In the genomic region with DNA sequence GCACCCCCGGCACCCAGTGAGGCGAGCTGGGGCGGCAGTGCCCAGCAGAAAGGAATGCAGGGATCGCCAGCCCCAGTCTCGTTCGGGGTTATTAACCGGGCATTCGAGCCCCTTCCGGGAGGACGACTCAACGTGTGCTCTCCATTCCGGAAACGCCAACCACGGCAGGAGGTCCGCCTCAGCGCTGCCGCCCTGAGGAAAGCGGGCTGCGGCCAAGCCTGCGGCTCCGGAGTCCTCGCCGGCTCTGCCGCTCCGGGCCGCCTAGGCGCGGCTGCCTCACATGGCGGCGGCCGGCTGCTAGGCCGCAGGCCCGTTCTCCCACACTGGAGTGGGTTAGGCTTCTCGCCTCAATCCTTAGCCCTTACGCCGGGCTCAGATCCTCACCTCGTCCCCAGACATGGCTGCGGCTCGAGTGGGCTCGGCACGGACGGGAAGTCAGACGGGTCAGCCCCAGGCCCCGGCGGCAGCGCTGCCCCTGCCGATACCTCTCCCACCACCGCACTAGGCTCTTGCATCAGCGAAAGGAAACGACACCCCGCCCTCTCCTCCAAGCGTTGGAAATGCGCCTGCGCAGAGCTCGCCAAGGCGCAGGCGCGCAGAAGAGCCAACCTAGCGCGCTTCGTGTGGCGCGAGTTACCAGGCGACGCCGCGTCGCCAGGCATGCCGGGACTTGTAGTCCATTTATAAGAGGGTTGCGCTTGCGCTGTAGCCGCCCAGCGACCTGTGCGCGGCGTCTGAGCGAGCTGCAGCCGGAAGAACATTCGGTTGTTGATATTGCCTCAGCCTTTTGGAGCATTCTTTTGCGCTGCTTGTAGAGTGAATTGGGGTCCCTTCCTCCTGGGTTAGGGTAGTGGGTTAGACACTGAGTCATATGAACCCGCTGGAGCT, we compare ENCODE assay signal across 8 cellular contexts. TPM values are rescaled to one million over a fixed set of nuclear protein-coding genes. Genes with fewer than 3 reads are reported as not detected.
A peak's percentile ranks its signal among the peaks of the same experiment; 100 is the strongest.
DNase-seq lines count a peak whose midpoint lies in the region; ATAC-seq and TF ChIP-seq lines count a peak whose summit lies in the region.

A gene with protein sequence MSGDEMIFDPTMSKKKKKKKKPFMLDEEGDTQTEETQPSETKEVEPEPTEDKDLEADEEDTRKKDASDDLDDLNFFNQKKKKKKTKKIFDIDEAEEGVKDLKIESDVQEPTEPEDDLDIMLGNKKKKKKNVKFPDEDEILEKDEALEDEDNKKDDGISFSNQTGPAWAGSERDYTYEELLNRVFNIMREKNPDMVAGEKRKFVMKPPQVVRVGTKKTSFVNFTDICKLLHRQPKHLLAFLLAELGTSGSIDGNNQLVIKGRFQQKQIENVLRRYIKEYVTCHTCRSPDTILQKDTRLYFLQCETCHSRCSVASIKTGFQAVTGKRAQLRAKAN (minus strand): TSS at position 532 of the 888 bp plus-strand sequence. CDS start 133 bp downstream, at position 399.

- H3K79me2 ChIP-seq in SU-DHL-6 (ENCODE audit: insufficient read depth, low read length), result peaks cover 51% of the 10 kb centered on the region

- H3K27me3 Mint-ChIP-seq in activated naive CD8-positive, alpha-beta T cell treated with anti-CD3 and anti-CD28 coated beads, Interleukin-2, amount 10 ng/mL, durations not matched to agents 7 days and 5 days, result no peaks in the 10 kb centered on the region
- H3K27me3 Mint-ChIP-seq in osteocyte (ENCODE audit: unreplicated experiment), result no peaks in the 10 kb centered on the region

- peaks cover 26% of the 10 kb centered on the region for H3K36me3 ChIP-seq in SU-DHL-6 (ENCODE audit: low read length)
- H3K36me3 ChIP-seq in thymus (ENCODE audit: control insufficient read depth, insufficient read depth), result peaks cover 6% of the 10 kb centered on the region

- intact Hi-C loops in head of caudate nucleus (cut with DNase I), result loop anchor here (2.0 to 10.0 kb wide), 2 partner anchors 301 to 377 kb away; a partner anchor contains a TSS

- peak within 1 kb of the TSS; percentile 99 for H3K4me2 ChIP-seq in SU-DHL-6 (ENCODE audit: low read depth, low read length, poor library complexity, severe bottlenecking)

- H3K36me3 Mint-ChIP-seq in activated naive CD8-positive, alpha-beta T cell treated with anti-CD3 and anti-CD28 coated beads, Interleukin-2, amount 10 ng/mL, durations not matched to agents 7 days and 5 days, result peaks cover 23% of the 10 kb centered on the region
- H3K36me3 Mint-ChIP-seq in osteocyte (ENCODE audit: unreplicated experiment), result peaks cover 17% of the 10 kb centered on the region

- peak; percentile 90 for ATAC-seq in HG02678 (IDR thresholded peaks at IDR 0.05; ENCODE audit: unreplicated experiment)
- peak; percentile 92 for ATAC-seq in activated naive CD8-positive, alpha-beta T cell treated with anti-CD3 and anti-CD28 coated beads, Interleukin-2, amount 10 ng/mL, durations not matched to agents 7 days and 5 days (ENCODE audit: low read depth)

- peaks cover 1% of the 10 kb centered on the region for H3K9me3 Mint-ChIP-seq in activated naive CD8-positive, alpha-beta T cell treated with anti-CD3 and anti-CD28 coated beads, Interleukin-2, amount 10 ng/mL, durations not matched to agents 7 days and 5 days
- no peaks in the 10 kb centered on the region for H3K9me3 Mint-ChIP-seq in osteocyte (ENCODE audit: unreplicated experiment)

- peaks cover 38% of the 10 kb centered on the region for H4K20me1 ChIP-seq in SU-DHL-6 (ENCODE audit: low read depth, low read length)

- no peaks in the 10 kb centered on the region for H3K9me3 ChIP-seq in SU-DHL-6 (ENCODE audit: insufficient read depth, low read length)
- no peaks in the 10 kb centered on the region for H3K9me3 ChIP-seq in thymus (ENCODE audit: control insufficient read depth)

- H3K9me2 ChIP-seq in SU-DHL-6 (replicated peaks; ENCODE audit: insufficient read depth, low read length), result no peaks in the 10 kb centered on the region

- POLR2A ChIA-PET in activated naive CD8-positive, alpha-beta T cell treated with anti-CD3 and anti-CD28 coated beads, Interleukin-2, amount 10 ng/mL, durations not matched to agents 7 days and 5 days (lab: Charles Lee), result interaction anchor here (0.6 to 3.7 kb wide), 49 partner anchors 9 to 1577 kb away, joined by 3 to 48 read pairs (median 5); a partner anchor contains a TSS

- H3F3A ChIP-seq in SU-DHL-6 (ENCODE audit: insufficient read depth), result peaks cover 9% of the 10 kb centered on the region; the same call in 1 of the 2 replicates

- H3K4me3 ChIP-seq in SU-DHL-6 (ENCODE audit: insufficient read depth, low read length, poor library complexity, severe bottlenecking) (peak within 1 kb of the TSS; percentile 83), thymus (ENCODE audit: low read length) (peak within 1 kb of the TSS; percentile 86)

- H3K27ac Mint-ChIP-seq in activated naive CD8-positive, alpha-beta T cell treated with anti-CD3 and anti-CD28 coated beads, Interleukin-2, amount 10 ng/mL, durations not matched to agents 7 days and 5 days, result peak within 1 kb of the TSS; percentile 99
- H3K27ac Mint-ChIP-seq in osteocyte (ENCODE audit: unreplicated experiment), result peak within 1 kb of the TSS; percentile 98

- H3K27me3 ChIP-seq in SU-DHL-6 (ENCODE audit: low read length) (no peaks in the 10 kb centered on the region), thymus (ENCODE audit: control insufficient read depth, insufficient read depth) (no peaks in the 10 kb centered on the region)

- H3K27ac ChIP-seq in SU-DHL-6 (ENCODE audit: low read depth, low read length) (peak within 1 kb of the TSS; percentile 83), thymus (ENCODE audit: low read depth) (peak within 1 kb of the TSS; percentile 96)

- DNase-seq in NCI-H128 (lab: John Stamatoyannopoulos, UW; ENCODE audit: unreplicated experiment), result peak; percentile 94
- DNase-seq in activated naive CD8-positive, alpha-beta T cell treated with anti-CD3 and anti-CD28 coated beads, Interleukin-2, amount 10 ng/mL, durations not matched to agents 7 days and 5 days, result peak; percentile 93
- peak; percentile 84 to 97 (median 92) for DNase-seq in head of caudate nucleus
- peak; percentile 98 for DNase-seq in osteocyte (ENCODE audit: extremely low spot score, unreplicated experiment)

- H3K4me3 Mint-ChIP-seq in activated naive CD8-positive, alpha-beta T cell treated with anti-CD3 and anti-CD28 coated beads, Interleukin-2, amount 10 ng/mL, durations not matched to agents 7 days and 5 days, result peak within 1 kb of the TSS; percentile 93
- H3K4me3 Mint-ChIP-seq in osteocyte (ENCODE audit: unreplicated experiment), result peak within 1 kb of the TSS; percentile 90

- under 1% methylated on average over 81 of the region's 81 CpGs for WGBS in thymus

- TF ChIP-seq CTCF in SU-DHL-6 (IDR thresholded peaks at IDR 0.05; ENCODE audit: insufficient read depth, low read length, poor library complexity, severe bottlenecking), result no peak
- TF ChIP-seq CTCF in osteocyte (IDR thresholded peaks at IDR 0.05), result no peak

- TF ChIP-seq POLR2A in GM10847 (IDR thresholded peaks at IDR 0.05; ENCODE audit: extremely low read depth, insufficient read length), result peak; percentile 84

- H3K4me1 ChIP-seq in thymus (ENCODE audit: control insufficient read depth, insufficient read depth, low read length), result peaks cover 10% of the 10 kb centered on the region

- H3K9ac ChIP-seq in SU-DHL-6 (ENCODE audit: low read length), result peak within 1 kb of the TSS; percentile 94

- peaks cover 33% of the 10 kb centered on the region for H3K4me1 Mint-ChIP-seq in activated naive CD8-positive, alpha-beta T cell treated with anti-CD3 and anti-CD28 coated beads, Interleukin-2, amount 10 ng/mL, durations not matched to agents 7 days and 5 days
- peaks cover 42% of the 10 kb centered on the region for H3K4me1 Mint-ChIP-seq in osteocyte (ENCODE audit: unreplicated experiment)

- peak within 1 kb of the TSS; percentile 89 for H2AFZ ChIP-seq in SU-DHL-6 (ENCODE audit: low read depth, low read length, severe bottlenecking)

RNA-seq across cellular contexts. Expression of the gene that starts here (rescaled TPM):
- 10 to 100 TPM; 82.4 to 85.0 TPM for total RNA-seq in activated naive CD8-positive, alpha-beta T cell treated with anti-CD3 and anti-CD28 coated beads, Interleukin-2, amount 10 ng/mL, durations not matched to agents 7 days and 5 days
- total RNA-seq in osteocyte, result 87.9 and 90.6 TPM in 2 replicates
- polyA plus RNA-seq in thymus, result 48.4 TPM

Comparison
In these comparisons a context has a peak if more than half of its experiments do, and no peak if none do; other contexts are left out.
1. Peak in every context shown above with its lines: DNase-seq, ATAC-seq, H3K4me3 ChIP-seq and H3K27ac ChIP-seq.